Comparison of ENCODE assay signal across 1 cellular context in genomic region chr12:8246941-8247535, GRCh38.
TF ChIP-seq lines count a peak whose summit lies in the region.

No MANE protein-coding gene starts in this region.

TF ChIP-seq in IMR-90, 13 proteins besides CTCF, POLR2A, EP300 and RAD21:
- TF ChIP-seq FOS (IDR thresholded peaks at IDR 0.05; ENCODE audit: low read depth, low read length) (peak; percentile 40; the same call in 1 of the 2 replicates), CEBPB (IDR thresholded peaks at IDR 0.05; ENCODE audit: low read depth, low read length) (0 out of 2 replicates have a peak, but pooled peaks have one; percentile 16)
